Comparison of ENCODE assay signal across 9 cellular contexts in genomic region chr1:31013187-31013864, GRCh38. TPM values are rescaled to one million over a fixed set of nuclear protein-coding genes. Genes with fewer than 3 reads are reported as not detected.
DNase-seq lines count a peak whose midpoint lies in the region; ATAC-seq and TF ChIP-seq lines count a peak whose summit lies in the region.
"Had no signal": no experiment of that assay in that cellular context is flagged by ENCODE, and none has a peak within 500 bp of the region (broad histone marks: within the 10 kb centered on the region; RNA-seq: fewer than 3 reads in every experiment).

No MANE protein-coding gene starts in this region.

- H3K27ac ChIP-seq in testis, result no peak overlapping the region

- H3K4me3 Mint-ChIP-seq in effector memory CD8-positive, alpha-beta T cell, result peak overlapping the region; percentile 18 to 33

- H3K27me3 Mint-ChIP-seq in effector memory CD8-positive, alpha-beta T cell, result no peaks in the 10 kb centered on the region

- TF ChIP-seq CTCF in AG10803 (conservative IDR thresholded peaks at IDR 0.05; ENCODE audit: low read length) (no peak), testis (IDR thresholded peaks at IDR 0.05) (no peak)

- peaks cover 47 to 49% of the 10 kb centered on the region in 2 donors for H3K4me1 Mint-ChIP-seq in effector memory CD8-positive, alpha-beta T cell (ENCODE audit: low read depth in 2 of 2)

- H3K4me3 ChIP-seq in AG10803 (ENCODE audit: low read length) (no peak overlapping the region), testis (no peak overlapping the region)

- H3K36me3 ChIP-seq in testis (ENCODE audit: low read depth, missing control alignments), result no peaks in the 10 kb centered on the region

- no peaks in the 10 kb centered on the region for H3K9me3 ChIP-seq in testis

- 79 to 83% methylated on average over 3 of the region's 3 CpGs for WGBS in testis, 2 donors

- no peak for TF ChIP-seq POLR2A in testis (IDR thresholded peaks at IDR 0.05)

- H3K9me3 Mint-ChIP-seq in effector memory CD8-positive, alpha-beta T cell, result no peaks in the 10 kb centered on the region

- DNase-seq in AG10803 (ENCODE audit: low read depth), result peak; percentile 24
- DNase-seq in effector memory CD8-positive, alpha-beta T cell, result no peak
- DNase-seq in islet precursor cell, result no peak
- no peak for DNase-seq in GOT3 (lab: John Stamatoyannopoulos, UW)
- DNase-seq in testis, result no peak
- DNase-seq: NCI-H226 had no signal

- peaks cover 6% of the 10 kb centered on the region for H3K36me3 Mint-ChIP-seq in effector memory CD8-positive, alpha-beta T cell (ENCODE audit: insufficient read depth)

- no peaks in the 10 kb centered on the region for H3K27me3 ChIP-seq in testis

- peak overlapping the region; percentile 66 to 81 for H3K27ac Mint-ChIP-seq in effector memory CD8-positive, alpha-beta T cell

- ATAC-seq in GM19351 (IDR thresholded peaks at IDR 0.05; ENCODE audit: unreplicated experiment), result peak; percentile 64
- ATAC-seq in HG03460 (IDR thresholded peaks at IDR 0.05; ENCODE audit: unreplicated experiment), result peak; percentile 75
- peak; percentile 45 for ATAC-seq in effector memory CD8-positive, alpha-beta T cell (replicated peaks)
- ATAC-seq in GM18502 (IDR thresholded peaks at IDR 0.05; ENCODE audit: poor library complexity, unreplicated experiment), result no peak

- intact Hi-C loops in testis (cut with DNase I; ENCODE audit: low total_unique reads), result no loop called here

- H3K4me1 ChIP-seq in testis, result peaks cover 3% of the 10 kb centered on the region

RNA-seq across cellular contexts. Expression of gene PUM1, which starts 52.2 kb away (rescaled TPM):
- 10 to 100 TPM; 70.5 to 89.0 TPM for total RNA-seq in testis
- 41.3 TPM for polyA plus RNA-seq in testis (ENCODE audit: insufficient read depth, low read depth, low replicate concordance)
